ENCODE assay signal across 1 cellular context in the genomic region with DNA sequence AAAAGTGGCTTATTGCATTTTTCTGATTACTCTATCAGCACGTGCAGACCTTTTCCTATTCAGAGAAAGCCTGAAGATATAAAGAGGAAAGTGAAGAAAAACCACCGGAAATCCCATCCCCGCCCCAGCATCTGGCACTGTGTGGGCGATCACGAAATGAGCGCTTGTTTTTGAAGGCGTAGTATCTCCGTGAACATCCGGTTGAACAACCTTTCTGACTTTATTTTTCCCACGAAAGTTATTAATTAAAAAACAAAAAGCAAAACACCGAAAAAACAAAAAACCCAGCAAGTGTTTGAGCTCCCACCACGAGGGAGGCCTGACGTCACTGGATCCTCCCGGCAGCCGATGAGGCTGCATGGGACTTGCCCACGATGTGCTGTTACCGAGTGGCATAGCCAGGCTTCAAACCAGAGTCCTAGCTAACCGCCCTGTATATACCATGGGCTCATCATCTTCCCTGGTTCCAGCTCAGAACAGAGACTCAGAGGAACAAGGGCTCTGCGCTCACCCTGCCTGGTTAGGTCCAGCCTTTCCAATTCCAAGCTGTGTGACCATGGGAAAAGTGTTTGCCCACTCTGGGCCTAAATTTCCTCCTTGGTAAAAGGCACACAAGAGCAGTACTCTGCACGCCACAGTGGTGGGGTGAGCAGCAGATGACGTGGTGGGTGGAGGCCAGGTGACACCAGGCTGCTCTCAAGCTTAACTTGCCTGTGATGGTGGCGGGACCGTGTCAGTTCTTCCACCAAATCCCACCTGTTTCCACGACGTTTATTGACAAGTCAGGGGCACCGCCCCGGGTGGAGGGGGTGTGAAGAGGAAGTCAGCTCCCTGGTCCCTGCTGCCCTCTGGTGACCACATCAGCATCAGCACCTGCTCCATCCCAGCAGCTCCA.
TF ChIP-seq lines count a peak whose summit lies in the region.

No MANE protein-coding gene starts in this region.

TF ChIP-seq in HepG2, 621 proteins besides CTCF, POLR2A, EP300 and RAD21 (continued from another document and continues in another):
- TF ChIP-seq, protein P1, sequence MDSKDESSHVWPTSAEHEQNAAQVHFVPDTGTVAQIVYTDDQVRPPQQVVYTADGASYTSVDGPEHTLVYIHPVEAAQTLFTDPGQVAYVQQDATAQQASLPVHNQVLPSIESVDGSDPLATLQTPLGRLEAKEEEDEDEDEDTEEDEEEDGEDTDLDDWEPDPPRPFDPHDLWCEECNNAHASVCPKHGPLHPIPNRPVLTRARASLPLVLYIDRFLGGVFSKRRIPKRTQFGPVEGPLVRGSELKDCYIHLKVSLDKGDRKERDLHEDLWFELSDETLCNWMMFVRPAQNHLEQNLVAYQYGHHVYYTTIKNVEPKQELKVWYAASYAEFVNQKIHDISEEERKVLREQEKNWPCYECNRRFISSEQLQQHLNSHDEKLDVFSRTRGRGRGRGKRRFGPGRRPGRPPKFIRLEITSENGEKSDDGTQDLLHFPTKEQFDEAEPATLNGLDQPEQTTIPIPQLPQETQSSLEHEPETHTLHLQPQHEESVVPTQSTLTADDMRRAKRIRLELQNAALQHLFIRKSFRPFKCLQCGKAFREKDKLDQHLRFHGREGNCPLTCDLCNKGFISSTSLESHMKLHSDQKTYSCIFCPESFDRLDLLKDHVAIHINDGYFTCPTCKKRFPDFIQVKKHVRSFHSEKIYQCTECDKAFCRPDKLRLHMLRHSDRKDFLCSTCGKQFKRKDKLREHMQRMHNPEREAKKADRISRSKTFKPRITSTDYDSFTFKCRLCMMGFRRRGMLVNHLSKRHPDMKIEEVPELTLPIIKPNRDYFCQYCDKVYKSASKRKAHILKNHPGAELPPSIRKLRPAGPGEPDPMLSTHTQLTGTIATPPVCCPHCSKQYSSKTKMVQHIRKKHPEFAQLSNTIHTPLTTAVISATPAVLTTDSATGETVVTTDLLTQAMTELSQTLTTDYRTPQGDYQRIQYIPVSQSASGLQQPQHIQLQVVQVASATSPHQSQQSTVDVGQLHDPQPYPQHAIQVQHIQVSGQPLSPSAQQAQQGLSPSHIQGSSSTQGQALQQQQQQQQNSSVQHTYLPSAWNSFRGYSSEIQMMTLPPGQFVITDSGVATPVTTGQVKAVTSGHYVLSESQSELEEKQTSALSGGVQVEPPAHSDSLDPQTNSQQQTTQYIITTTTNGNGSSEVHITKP (CRISPR knock-in tag; IDR thresholded peaks at IDR 0.05; ENCODE audit: low read depth): no peak
- no peak for TF ChIP-seq ZNF550 (CRISPR knock-in tag; IDR thresholded peaks at IDR 0.05; ENCODE audit: borderline replicate concordance)
- no peak for TF ChIP-seq ZNF350 (CRISPR knock-in tag; IDR thresholded peaks at IDR 0.05; ENCODE audit: borderline replicate concordance, low read depth)
- TF ChIP-seq ZNF775 (CRISPR knock-in tag; IDR thresholded peaks at IDR 0.05; ENCODE audit: borderline replicate concordance): no peak
- TF ChIP-seq U2AF1 (optimal IDR thresholded peaks at IDR 0.05; ENCODE audit: low read depth, low read length): no peak
- TF ChIP-seq, protein P2, sequence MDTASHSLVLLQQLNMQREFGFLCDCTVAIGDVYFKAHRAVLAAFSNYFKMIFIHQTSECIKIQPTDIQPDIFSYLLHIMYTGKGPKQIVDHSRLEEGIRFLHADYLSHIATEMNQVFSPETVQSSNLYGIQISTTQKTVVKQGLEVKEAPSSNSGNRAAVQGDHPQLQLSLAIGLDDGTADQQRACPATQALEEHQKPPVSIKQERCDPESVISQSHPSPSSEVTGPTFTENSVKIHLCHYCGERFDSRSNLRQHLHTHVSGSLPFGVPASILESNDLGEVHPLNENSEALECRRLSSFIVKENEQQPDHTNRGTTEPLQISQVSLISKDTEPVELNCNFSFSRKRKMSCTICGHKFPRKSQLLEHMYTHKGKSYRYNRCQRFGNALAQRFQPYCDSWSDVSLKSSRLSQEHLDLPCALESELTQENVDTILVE (CRISPR knock-in tag; IDR thresholded peaks at IDR 0.05): no peak
- TF ChIP-seq ZNF619 (CRISPR knock-in tag; IDR thresholded peaks at IDR 0.05): peak; percentile 62; the same call in 1 of the 2 replicates
- no peak for TF ChIP-seq ZNF660 (CRISPR knock-in tag; IDR thresholded peaks at IDR 0.05; ENCODE audit: borderline replicate concordance, low read depth)
- TF ChIP-seq, protein P3, sequence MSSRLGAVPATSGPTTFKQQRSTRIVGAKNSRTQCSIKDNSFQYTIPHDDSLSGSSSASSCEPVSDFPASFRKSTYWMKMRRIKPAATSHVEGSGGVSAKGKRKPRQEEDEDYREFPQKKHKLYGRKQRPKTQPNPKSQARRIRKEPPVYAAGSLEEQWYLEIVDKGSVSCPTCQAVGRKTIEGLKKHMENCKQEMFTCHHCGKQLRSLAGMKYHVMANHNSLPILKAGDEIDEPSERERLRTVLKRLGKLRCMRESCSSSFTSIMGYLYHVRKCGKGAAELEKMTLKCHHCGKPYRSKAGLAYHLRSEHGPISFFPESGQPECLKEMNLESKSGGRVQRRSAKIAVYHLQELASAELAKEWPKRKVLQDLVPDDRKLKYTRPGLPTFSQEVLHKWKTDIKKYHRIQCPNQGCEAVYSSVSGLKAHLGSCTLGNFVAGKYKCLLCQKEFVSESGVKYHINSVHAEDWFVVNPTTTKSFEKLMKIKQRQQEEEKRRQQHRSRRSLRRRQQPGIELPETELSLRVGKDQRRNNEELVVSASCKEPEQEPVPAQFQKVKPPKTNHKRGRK (CRISPR knock-in tag; IDR thresholded peaks at IDR 0.05): no peak
- TF ChIP-seq, protein P4, sequence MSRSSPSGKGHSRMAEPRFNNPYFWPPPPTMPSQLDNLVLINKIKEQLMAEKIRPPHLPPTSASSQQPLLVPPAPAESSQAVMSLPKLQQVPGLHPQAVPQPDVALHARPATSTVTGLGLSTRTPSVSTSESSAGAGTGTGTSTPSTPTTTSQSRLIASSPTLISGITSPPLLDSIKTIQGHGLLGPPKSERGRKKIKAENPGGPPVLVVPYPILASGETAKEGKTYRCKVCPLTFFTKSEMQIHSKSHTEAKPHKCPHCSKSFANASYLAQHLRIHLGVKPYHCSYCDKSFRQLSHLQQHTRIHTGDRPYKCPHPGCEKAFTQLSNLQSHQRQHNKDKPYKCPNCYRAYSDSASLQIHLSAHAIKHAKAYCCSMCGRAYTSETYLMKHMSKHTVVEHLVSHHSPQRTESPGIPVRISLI (CRISPR knock-in tag; IDR thresholded peaks at IDR 0.05; ENCODE audit: borderline replicate concordance): peak; percentile 27; the same call in 1 of the 2 replicates
- TF ChIP-seq, protein P5, sequence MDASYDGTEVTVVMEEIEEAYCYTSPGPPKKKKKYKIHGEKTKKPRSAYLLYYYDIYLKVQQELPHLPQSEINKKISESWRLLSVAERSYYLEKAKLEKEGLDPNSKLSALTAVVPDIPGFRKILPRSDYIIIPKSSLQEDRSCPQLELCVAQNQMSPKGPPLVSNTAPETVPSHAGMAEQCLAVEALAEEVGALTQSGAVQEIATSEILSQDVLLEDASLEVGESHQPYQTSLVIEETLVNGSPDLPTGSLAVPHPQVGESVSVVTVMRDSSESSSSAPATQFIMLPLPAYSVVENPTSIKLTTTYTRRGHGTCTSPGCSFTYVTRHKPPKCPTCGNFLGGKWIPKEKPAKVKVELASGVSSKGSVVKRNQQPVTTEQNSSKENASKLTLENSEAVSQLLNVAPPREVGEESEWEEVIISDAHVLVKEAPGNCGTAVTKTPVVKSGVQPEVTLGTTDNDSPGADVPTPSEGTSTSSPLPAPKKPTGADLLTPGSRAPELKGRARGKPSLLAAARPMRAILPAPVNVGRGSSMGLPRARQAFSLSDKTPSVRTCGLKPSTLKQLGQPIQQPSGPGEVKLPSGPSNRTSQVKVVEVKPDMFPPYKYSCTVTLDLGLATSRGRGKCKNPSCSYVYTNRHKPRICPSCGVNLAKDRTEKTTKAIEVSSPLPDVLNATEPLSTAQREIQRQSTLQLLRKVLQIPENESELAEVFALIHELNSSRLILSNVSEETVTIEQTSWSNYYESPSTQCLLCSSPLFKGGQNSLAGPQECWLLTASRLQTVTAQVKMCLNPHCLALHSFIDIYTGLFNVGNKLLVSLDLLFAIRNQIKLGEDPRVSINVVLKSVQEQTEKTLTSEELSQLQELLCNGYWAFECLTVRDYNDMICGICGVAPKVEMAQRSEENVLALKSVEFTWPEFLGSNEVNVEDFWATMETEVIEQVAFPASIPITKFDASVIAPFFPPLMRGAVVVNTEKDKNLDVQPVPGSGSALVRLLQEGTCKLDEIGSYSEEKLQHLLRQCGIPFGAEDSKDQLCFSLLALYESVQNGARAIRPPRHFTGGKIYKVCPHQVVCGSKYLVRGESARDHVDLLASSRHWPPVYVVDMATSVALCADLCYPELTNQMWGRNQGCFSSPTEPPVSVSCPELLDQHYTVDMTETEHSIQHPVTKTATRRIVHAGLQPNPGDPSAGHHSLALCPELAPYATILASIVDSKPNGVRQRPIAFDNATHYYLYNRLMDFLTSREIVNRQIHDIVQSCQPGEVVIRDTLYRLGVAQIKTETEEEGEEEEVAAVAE (CRISPR knock-in tag; IDR thresholded peaks at IDR 0.05; ENCODE audit: borderline replicate concordance): no peak
- TF ChIP-seq FOXP1 (IDR thresholded peaks at IDR 0.05): no peak
- TF ChIP-seq FOXP1 (CRISPR knock-in tag; IDR thresholded peaks at IDR 0.05): no peak
- 0 out of 2 replicates have a peak, but pooled peaks have one; percentile 28 for TF ChIP-seq GATAD2A (CRISPR knock-in tag; IDR thresholded peaks at IDR 0.05)
- TF ChIP-seq PITX1 (CRISPR knock-in tag; IDR thresholded peaks at IDR 0.05): 0 out of 2 replicates have a peak, but pooled peaks have one; percentile 16
- no peak for TF ChIP-seq NR2F6 (IDR thresholded peaks at IDR 0.05)
- peak; percentile 42; the same call in 1 of the 2 replicates for TF ChIP-seq NR2F6 (CRISPR knock-in tag; IDR thresholded peaks at IDR 0.05)
- TF ChIP-seq ZNF562 (CRISPR knock-in tag; IDR thresholded peaks at IDR 0.05; ENCODE audit: borderline replicate concordance): no peak
- no peak for TF ChIP-seq HDAC6 (IDR thresholded peaks at IDR 0.05; ENCODE audit: low read depth, low read length)
- no peak for TF ChIP-seq ZNF766 (CRISPR knock-in tag; IDR thresholded peaks at IDR 0.05; ENCODE audit: borderline replicate concordance)
- TF ChIP-seq ZNF720 (CRISPR knock-in tag; IDR thresholded peaks at IDR 0.05): no peak
- no peak for TF ChIP-seq NR2F2 (IDR thresholded peaks at IDR 0.05; ENCODE audit: borderline replicate concordance, low read depth)
- TF ChIP-seq FOSL1 (CRISPR knock-in tag; IDR thresholded peaks at IDR 0.05; ENCODE audit: borderline replicate concordance): no peak
- no peak for TF ChIP-seq MIER3 (CRISPR knock-in tag; IDR thresholded peaks at IDR 0.05; ENCODE audit: borderline replicate concordance)
- TF ChIP-seq, protein P6, sequence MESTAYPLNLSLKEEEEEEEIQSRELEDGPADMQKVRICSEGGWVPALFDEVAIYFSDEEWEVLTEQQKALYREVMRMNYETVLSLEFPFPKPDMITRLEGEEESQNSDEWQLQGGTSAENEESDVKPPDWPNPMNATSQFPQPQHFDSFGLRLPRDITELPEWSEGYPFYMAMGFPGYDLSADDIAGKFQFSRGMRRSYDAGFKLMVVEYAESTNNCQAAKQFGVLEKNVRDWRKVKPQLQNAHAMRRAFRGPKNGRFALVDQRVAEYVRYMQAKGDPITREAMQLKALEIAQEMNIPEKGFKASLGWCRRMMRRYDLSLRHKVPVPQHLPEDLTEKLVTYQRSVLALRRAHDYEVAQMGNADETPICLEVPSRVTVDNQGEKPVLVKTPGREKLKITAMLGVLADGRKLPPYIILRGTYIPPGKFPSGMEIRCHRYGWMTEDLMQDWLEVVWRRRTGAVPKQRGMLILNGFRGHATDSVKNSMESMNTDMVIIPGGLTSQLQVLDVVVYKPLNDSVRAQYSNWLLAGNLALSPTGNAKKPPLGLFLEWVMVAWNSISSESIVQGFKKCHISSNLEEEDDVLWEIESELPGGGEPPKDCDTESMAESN (CRISPR knock-in tag; conservative IDR thresholded peaks at IDR 0.05): 0 out of 2 replicates have a peak, but pooled peaks have one; percentile 24
- TF ChIP-seq RORA (CRISPR knock-in tag; IDR thresholded peaks at IDR 0.05): no peak
- peak; percentile 68; the same call in 1 of the 2 replicates for TF ChIP-seq MTA1 (CRISPR knock-in tag; IDR thresholded peaks at IDR 0.05; ENCODE audit: borderline replicate concordance)
- TF ChIP-seq YEATS2 (CRISPR knock-in tag; IDR thresholded peaks at IDR 0.05; ENCODE audit: borderline replicate concordance): no peak
- TF ChIP-seq ZNF44 (CRISPR knock-in tag; IDR thresholded peaks at IDR 0.05): no peak
- TF ChIP-seq DMAP1 (CRISPR knock-in tag; IDR thresholded peaks at IDR 0.05): no peak
- no peak for TF ChIP-seq CCDC6 (CRISPR knock-in tag; IDR thresholded peaks at IDR 0.05)
- 0 out of 2 replicates have a peak, but pooled peaks have one; percentile 9 for TF ChIP-seq SOX5 (CRISPR knock-in tag; IDR thresholded peaks at IDR 0.05; ENCODE audit: borderline replicate concordance)
- 0 out of 2 replicates have a peak, but pooled peaks have one; percentile 21 for TF ChIP-seq RARA (CRISPR knock-in tag; IDR thresholded peaks at IDR 0.05)
- TF ChIP-seq ZNF772 (CRISPR knock-in tag; IDR thresholded peaks at IDR 0.05): no peak
- TF ChIP-seq CREB1 (IDR thresholded peaks at IDR 0.05): peak; percentile 84
- no peak for TF ChIP-seq CREB1 (CRISPR knock-in tag; IDR thresholded peaks at IDR 0.05)
- TF ChIP-seq, protein P7, sequence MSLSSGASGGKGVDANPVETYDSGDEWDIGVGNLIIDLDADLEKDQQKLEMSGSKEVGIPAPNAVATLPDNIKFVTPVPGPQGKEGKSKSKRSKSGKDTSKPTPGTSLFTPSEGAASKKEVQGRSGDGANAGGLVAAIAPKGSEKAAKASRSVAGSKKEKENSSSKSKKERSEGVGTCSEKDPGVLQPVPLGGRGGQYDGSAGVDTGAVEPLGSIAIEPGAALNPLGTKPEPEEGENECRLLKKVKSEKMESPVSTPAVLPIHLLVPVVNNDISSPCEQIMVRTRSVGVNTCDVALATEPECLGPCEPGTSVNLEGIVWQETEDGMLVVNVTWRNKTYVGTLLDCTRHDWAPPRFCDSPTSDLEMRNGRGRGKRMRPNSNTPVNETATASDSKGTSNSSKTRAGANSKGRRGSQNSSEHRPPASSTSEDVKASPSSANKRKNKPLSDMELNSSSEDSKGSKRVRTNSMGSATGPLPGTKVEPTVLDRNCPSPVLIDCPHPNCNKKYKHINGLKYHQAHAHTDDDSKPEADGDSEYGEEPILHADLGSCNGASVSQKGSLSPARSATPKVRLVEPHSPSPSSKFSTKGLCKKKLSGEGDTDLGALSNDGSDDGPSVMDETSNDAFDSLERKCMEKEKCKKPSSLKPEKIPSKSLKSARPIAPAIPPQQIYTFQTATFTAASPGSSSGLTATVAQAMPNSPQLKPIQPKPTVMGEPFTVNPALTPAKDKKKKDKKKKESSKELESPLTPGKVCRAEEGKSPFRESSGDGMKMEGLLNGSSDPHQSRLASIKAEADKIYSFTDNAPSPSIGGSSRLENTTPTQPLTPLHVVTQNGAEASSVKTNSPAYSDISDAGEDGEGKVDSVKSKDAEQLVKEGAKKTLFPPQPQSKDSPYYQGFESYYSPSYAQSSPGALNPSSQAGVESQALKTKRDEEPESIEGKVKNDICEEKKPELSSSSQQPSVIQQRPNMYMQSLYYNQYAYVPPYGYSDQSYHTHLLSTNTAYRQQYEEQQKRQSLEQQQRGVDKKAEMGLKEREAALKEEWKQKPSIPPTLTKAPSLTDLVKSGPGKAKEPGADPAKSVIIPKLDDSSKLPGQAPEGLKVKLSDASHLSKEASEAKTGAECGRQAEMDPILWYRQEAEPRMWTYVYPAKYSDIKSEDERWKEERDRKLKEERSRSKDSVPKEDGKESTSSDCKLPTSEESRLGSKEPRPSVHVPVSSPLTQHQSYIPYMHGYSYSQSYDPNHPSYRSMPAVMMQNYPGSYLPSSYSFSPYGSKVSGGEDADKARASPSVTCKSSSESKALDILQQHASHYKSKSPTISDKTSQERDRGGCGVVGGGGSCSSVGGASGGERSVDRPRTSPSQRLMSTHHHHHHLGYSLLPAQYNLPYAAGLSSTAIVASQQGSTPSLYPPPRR (CRISPR knock-in tag; IDR thresholded peaks at IDR 0.05; ENCODE audit: borderline replicate concordance): no peak
- TF ChIP-seq, protein P8, sequence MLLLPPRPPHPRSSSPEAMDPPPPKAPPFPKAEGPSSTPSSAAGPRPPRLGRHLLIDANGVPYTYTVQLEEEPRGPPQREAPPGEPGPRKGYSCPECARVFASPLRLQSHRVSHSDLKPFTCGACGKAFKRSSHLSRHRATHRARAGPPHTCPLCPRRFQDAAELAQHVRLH (CRISPR knock-in tag; IDR thresholded peaks at IDR 0.05; ENCODE audit: borderline replicate concordance, low read depth): peak; percentile 59; the same call in 1 of the 2 replicates
